Comparison of ENCODE assay signal across 15 cellular contexts in the genomic region with DNA sequence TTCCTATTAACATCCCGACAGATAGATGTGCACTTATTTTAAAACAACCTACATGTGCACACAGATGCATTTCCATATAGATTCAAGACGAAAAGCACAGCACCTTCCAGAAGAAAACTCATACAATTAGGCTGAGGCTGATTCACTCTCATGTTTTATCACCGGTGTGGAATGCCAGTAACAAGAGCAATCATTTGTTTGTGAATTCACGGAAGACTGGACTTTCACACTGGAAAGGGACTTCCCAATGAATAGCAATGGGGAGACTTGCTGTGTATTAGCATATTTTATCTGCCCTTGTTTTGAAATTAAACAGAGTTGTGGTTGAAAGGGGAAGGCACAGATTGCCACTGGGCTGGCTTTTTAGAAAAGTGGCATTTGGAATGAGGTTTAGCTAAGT.
A peak's percentile ranks its signal among the peaks of the same experiment; 100 is the strongest.
DNase-seq lines count a peak whose midpoint lies in the region; ATAC-seq and TF ChIP-seq lines count a peak whose summit lies in the region.
"Had no signal": no experiment of that assay in that cellular context is flagged by ENCODE, and none has a peak within 500 bp of the region (broad histone marks: within the 10 kb centered on the region; RNA-seq: fewer than 3 reads in every experiment).

No MANE protein-coding gene starts in this region.

- no peaks in the 10 kb centered on the region for H3K9me3 Mint-ChIP-seq in osteocyte (ENCODE audit: unreplicated experiment)
- H3K9me3 Mint-ChIP-seq: stimulated activated effector memory CD8-positive, alpha-beta T cell treated with anti-CD3 and anti-CD28 coated beads, Interleukin-12 subunit alpha, Interleukin-12 subunit beta, amount 100 ng/mL, for 72 hours; WTC11 had no signal

- POLR2A ChIA-PET in RWPE1 (lab: Yijun Ruan, JAX; ENCODE audit: low non-redundant PET): no interaction called here

- no peak overlapping the region for H3K4me3 ChIP-seq in AG09309 (ENCODE audit: control insufficient read depth, low read depth, low read length)
- no peak overlapping the region for H3K4me3 ChIP-seq in mucosa of descending colon
- H3K4me3 ChIP-seq: BLaER1 had no signal

- peaks cover 75% of the 10 kb centered on the region for H3K4me1 Mint-ChIP-seq in osteocyte (ENCODE audit: unreplicated experiment)
- H3K4me1 Mint-ChIP-seq: stimulated activated effector memory CD8-positive, alpha-beta T cell treated with anti-CD3 and anti-CD28 coated beads, Interleukin-12 subunit alpha, Interleukin-12 subunit beta, amount 100 ng/mL, for 72 hours had no signal

- peak overlapping the region; percentile 82 for H3K27ac Mint-ChIP-seq in osteocyte (ENCODE audit: unreplicated experiment)
- H3K27ac Mint-ChIP-seq: stimulated activated effector memory CD8-positive, alpha-beta T cell treated with anti-CD3 and anti-CD28 coated beads, Interleukin-12 subunit alpha, Interleukin-12 subunit beta, amount 100 ng/mL, for 72 hours; WTC11 had no signal

- H3K9me3 ChIP-seq in mucosa of descending colon: no peaks in the 10 kb centered on the region
- H3K9me3 ChIP-seq: BLaER1 had no signal

- no peaks in the 10 kb centered on the region for H3K36me3 ChIP-seq in mucosa of descending colon (ENCODE audit: low read depth)
- H3K36me3 ChIP-seq: BLaER1 had no signal

- no peaks in the 10 kb centered on the region for H3K27me3 Mint-ChIP-seq in osteocyte (ENCODE audit: unreplicated experiment)

- CTCF ChIA-PET in RWPE1 (lab: Yijun Ruan, JAX): interaction anchor here (0.5 kb wide), 1 partner anchor 13 kb away, joined by 4 read pairs; no protein-coding TSS in a partner anchor

- peak overlapping the region; percentile 33 for H3K4me3 Mint-ChIP-seq in osteocyte (ENCODE audit: unreplicated experiment)
- H3K4me3 Mint-ChIP-seq: stimulated activated effector memory CD8-positive, alpha-beta T cell treated with anti-CD3 and anti-CD28 coated beads, Interleukin-12 subunit alpha, Interleukin-12 subunit beta, amount 100 ng/mL, for 72 hours; WTC11 had no signal

- DNase-seq in AG09309 (ENCODE audit: low read depth) (peak; percentile 88), RWPE1 (ENCODE audit: low spot score) (peak; percentile 44), fibroblast of gingiva (ENCODE audit: low read depth) (peak; percentile 86), osteocyte (ENCODE audit: extremely low spot score, unreplicated experiment) (no peak), GM20000 (ENCODE audit: low spot score) (no peak), DMS 273 (lab: John Stamatoyannopoulos, UW; ENCODE audit: unreplicated experiment) (no peak), mucosa of descending colon (no peak)
- DNase-seq: cortex of kidney, hippocampal formation, Right ventricle myocardium superior had no signal

- no peak for ATAC-seq in HG03280 (IDR thresholded peaks at IDR 0.05; ENCODE audit: unreplicated experiment)
- no peak for ATAC-seq in mucosa of descending colon
- ATAC-seq: HCT116; stimulated activated effector memory CD8-positive, alpha-beta T cell treated with anti-CD3 and anti-CD28 coated beads, Interleukin-12 subunit alpha, Interleukin-12 subunit beta, amount 100 ng/mL, for 72 hours had no signal

- intact Hi-C loops in mucosa of descending colon (cut with DNase I, micrococcal nuclease): no loop called here

- TF ChIP-seq CTCF in AG09309 (IDR thresholded peaks at IDR 0.05; ENCODE audit: control insufficient read depth, insufficient read depth, low read depth, low read length, missing control alignments) (no peak), RWPE1 (conservative IDR thresholded peaks at IDR 0.05; ENCODE audit: low read depth) (no peak), osteocyte (IDR thresholded peaks at IDR 0.05) (no peak), GM20000 (IDR thresholded peaks at IDR 0.05; ENCODE audit: extremely low read depth, missing control alignments) (no peak), mucosa of descending colon (IDR thresholded peaks at IDR 0.05) (no peak)

- no peak overlapping the region for H3K27ac ChIP-seq in RWPE1
- H3K27ac ChIP-seq: BLaER1 had no signal

- H3K4me1 ChIP-seq in mucosa of descending colon (ENCODE audit: low read depth): no peaks in the 10 kb centered on the region

- H3K36me3 Mint-ChIP-seq in osteocyte (ENCODE audit: unreplicated experiment): peaks cover 4% of the 10 kb centered on the region
- H3K36me3 Mint-ChIP-seq: stimulated activated effector memory CD8-positive, alpha-beta T cell treated with anti-CD3 and anti-CD28 coated beads, Interleukin-12 subunit alpha, Interleukin-12 subunit beta, amount 100 ng/mL, for 72 hours; WTC11 had no signal

Comparison
In these comparisons a context has a peak if more than half of its experiments do, and no peak if none do; other contexts are left out.
1. DNase-seq: peak in AG09309 (single experiment), RWPE1 (single experiment) and fibroblast of gingiva (single experiment); none in osteocyte (single experiment), GM20000 (single experiment), DMS 273 (single experiment) and mucosa of descending colon (0 of 3).